Comparison of ENCODE assay signal across 8 cellular contexts in the genomic region with DNA sequence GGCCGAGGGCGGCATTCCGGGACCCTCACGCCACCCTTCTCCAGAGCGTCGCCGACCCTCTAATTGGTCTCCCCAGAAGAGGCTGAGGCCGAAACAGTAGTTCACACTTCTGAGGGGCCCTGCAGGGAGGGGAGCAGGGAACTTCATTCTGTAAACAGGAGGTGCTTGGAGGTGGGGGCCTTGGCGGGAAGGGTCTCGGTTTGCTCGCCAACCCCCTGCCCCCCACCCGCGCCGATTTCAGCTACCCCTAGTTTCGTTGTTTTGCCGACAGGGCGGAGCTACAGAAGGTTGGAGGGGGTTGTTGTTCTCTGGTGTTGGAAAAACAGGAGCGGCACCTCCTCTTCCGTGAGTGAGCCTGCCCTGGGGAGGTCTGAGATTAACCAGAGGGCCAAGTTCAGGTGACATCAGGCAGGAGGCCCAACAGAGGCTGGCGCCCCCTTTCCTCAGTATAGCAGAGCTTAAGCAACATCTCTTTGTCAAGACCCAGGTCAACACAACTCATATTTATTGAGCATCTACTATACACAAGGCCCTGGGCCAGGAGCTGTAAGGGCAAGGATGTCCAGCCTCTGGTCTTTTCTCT. TPM values are rescaled to one million over a fixed set of nuclear protein-coding genes. Genes with fewer than 3 reads are reported as not detected.
DNase-seq lines count a peak whose midpoint lies in the region; ATAC-seq and TF ChIP-seq lines count a peak whose summit lies in the region.

No MANE protein-coding gene starts in this region.

- H3K36me3 Mint-ChIP-seq in Calu3 (ENCODE audit: insufficient read depth, unreplicated experiment) = peaks cover 59% of the 10 kb centered on the region

- peak overlapping the region; percentile 95 for H3K27ac Mint-ChIP-seq in Calu3 (ENCODE audit: unreplicated experiment)

- H3K4me1 ChIP-seq in RWPE2 (ENCODE audit: insufficient read depth, poor library complexity, severe bottlenecking) = peaks cover 4% of the 10 kb centered on the region
- H3K4me1 ChIP-seq in trophoblast cell (ENCODE audit: control insufficient read depth in 1 of 2, insufficient read depth in 2 of 2, low read length in 2 of 2) = peaks cover 12 to 13% of the 10 kb centered on the region in 2 experiments

- H3K9ac ChIP-seq in trophoblast cell (ENCODE audit: low read length) = peak overlapping the region; percentile 3

- H3K4me1 Mint-ChIP-seq in Calu3 (ENCODE audit: low read depth, unreplicated experiment) = peaks cover 24% of the 10 kb centered on the region

- peak overlapping the region; percentile 47 for H2AK5ac ChIP-seq in trophoblast cell (ENCODE audit: low read length)

- peak overlapping the region; percentile 77 for H4K8ac ChIP-seq in trophoblast cell (ENCODE audit: low read depth, low read length)

- peaks cover 14% of the 10 kb centered on the region for H3K79me1 ChIP-seq in trophoblast cell (ENCODE audit: low read length)

- TF ChIP-seq CTCF in Calu3 (IDR thresholded peaks at IDR 0.05; ENCODE audit: unreplicated experiment) (no peak), RWPE2 (IDR thresholded peaks at IDR 0.05; ENCODE audit: poor library complexity, severe bottlenecking) (no peak), fibroblast of villous mesenchyme (IDR thresholded peaks at IDR 0.05; ENCODE audit: insufficient read depth, low read depth, low read length) (no peak)

- H3K14ac ChIP-seq in trophoblast cell (ENCODE audit: low read length) = peak overlapping the region; percentile 80

- H3K23ac ChIP-seq in trophoblast cell (ENCODE audit: low read length) = no peak overlapping the region

- H3K18ac ChIP-seq in trophoblast cell (ENCODE audit: low read length) = peak overlapping the region; percentile 91

- peak overlapping the region; percentile 87 for H3K4ac ChIP-seq in trophoblast cell (ENCODE audit: low read depth, low read length)

- H3K4me3 ChIP-seq in RWPE2 (ENCODE audit: severe bottlenecking) = peak overlapping the region; percentile 57
- H3K4me3 ChIP-seq in fibroblast of villous mesenchyme (ENCODE audit: low read depth, low read length) = peak overlapping the region; percentile 70
- peak overlapping the region; percentile 80 for H3K4me3 ChIP-seq in trophoblast cell (ENCODE audit: low read depth, low read length)

- peak overlapping the region; percentile 86 for H2AFZ ChIP-seq in trophoblast cell (ENCODE audit: insufficient read depth, low read length, poor library complexity)

- peaks cover 22% of the 10 kb centered on the region for H3K79me2 ChIP-seq in trophoblast cell (ENCODE audit: control insufficient read depth, insufficient read depth, low read length, poor library complexity)

- DNase-seq in Calu3 = peak; percentile 55
- DNase-seq in RWPE2 (ENCODE audit: low spot score) = no peak
- DNase-seq in fibroblast of villous mesenchyme (ENCODE audit: low read depth) = no peak
- DNase-seq in trophoblast cell = peak in 1 of 2 donors; percentile 26
- no peak for DNase-seq in DMS 273 (lab: John Stamatoyannopoulos, UW; ENCODE audit: unreplicated experiment)
- DNase-seq in stimulated activated naive CD4-positive, alpha-beta T cell treated with Interleukin-2 at 50 U/mL for 16 hours (lab: John Stamatoyannopoulos, UW) = no peak

- H4K91ac ChIP-seq in trophoblast cell (ENCODE audit: low read depth, low read length) = peak overlapping the region; percentile 56

- no peaks in the 10 kb centered on the region for H3K9me3 Mint-ChIP-seq in Calu3 (ENCODE audit: low read depth, unreplicated experiment)

- peak overlapping the region; percentile 11 for H2BK12ac ChIP-seq in trophoblast cell (ENCODE audit: low read length)

- no peaks in the 10 kb centered on the region for H3K27me3 ChIP-seq in RWPE2 (ENCODE audit: insufficient read depth, poor library complexity, severe bottlenecking)
- H3K27me3 ChIP-seq in trophoblast cell (ENCODE audit: insufficient read depth, low read length) = no peaks in the 10 kb centered on the region

- intact Hi-C loops in Calu3 (cut with micrococcal nuclease; ENCODE audit: unreplicated experiment) = no loop called here

- no TSS peak for BruUV-seq in Calu3 (replicated peaks; lab: Mats Ljungman, UMichigan)

- H3K36me3 ChIP-seq in RWPE2 (ENCODE audit: low read depth) (no peaks in the 10 kb centered on the region), trophoblast cell (ENCODE audit: control insufficient read depth in 1 of 2, insufficient read depth in 2 of 2, low read length in 2 of 2) (peaks cover 6 to 10% of the 10 kb centered on the region in 2 experiments)

- H2BK120ac ChIP-seq in trophoblast cell (ENCODE audit: insufficient read depth, low read length, poor library complexity) = peak overlapping the region; percentile 85

- no CpG with 5 or more reads among the region's 20 CpGs for WGBS in trophoblast cell (ENCODE audit: extremely low coverage, insufficient coverage, insufficient read length)

- peak overlapping the region; percentile 99 for H3K4me3 Mint-ChIP-seq in Calu3 (ENCODE audit: low read depth, unreplicated experiment)

- peak overlapping the region; percentile 98 for H3K4me2 ChIP-seq in trophoblast cell (ENCODE audit: low read length)

- no peaks in the 10 kb centered on the region for H3K27me3 Mint-ChIP-seq in Calu3 (ENCODE audit: unreplicated experiment)

- CTCF ChIA-PET in Calu3 (lab: Charles Lee) = interaction anchor here (0.7 to 1.7 kb wide), 7 partner anchors 10 to 263 kb away, joined by 3 to 6 read pairs (median 3); partner anchors contain the start of genes ORMDL2, PA2G4 and SARNP

- H3K27ac ChIP-seq in RWPE2 (ENCODE audit: poor library complexity, severe bottlenecking) (peak overlapping the region; percentile 72), trophoblast cell (ENCODE audit: low read depth, low read length) (peak overlapping the region; percentile 97)

- peak overlapping the region; percentile 70 for H2BK5ac ChIP-seq in trophoblast cell (ENCODE audit: low read depth, low read length, poor library complexity)

- peak overlapping the region; percentile 75 for H4K12ac ChIP-seq in trophoblast cell (ENCODE audit: low read depth, low read length)

- ATAC-seq in RWPE2 (ENCODE audit: low read depth) = peak; percentile 0; the same call in 1 of the 3 replicates
- ATAC-seq in HG03045 (IDR thresholded peaks at IDR 0.05; ENCODE audit: unreplicated experiment) = no peak
- ATAC-seq in HG03469 (IDR thresholded peaks at IDR 0.05; ENCODE audit: unreplicated experiment) = no peak

- H3K9me3 ChIP-seq in RWPE2 (ENCODE audit: severe bottlenecking) (no peaks in the 10 kb centered on the region), trophoblast cell (ENCODE audit: insufficient read depth, low read depth, low read length) (no peaks in the 10 kb centered on the region)

RNA-seq across cellular contexts. Expression of gene ERBB3, which starts 0.7 kb away (rescaled TPM):
- 170 and 183 TPM in 2 replicates for total RNA-seq in Calu3 (2022)
- 0.32 and 1.7 TPM in 2 replicates for total RNA-seq in fibroblast of villous mesenchyme
- 89.0 and 92.2 TPM in 2 replicates for polyA plus RNA-seq in trophoblast cell (2013)

RNA-seq across cellular contexts. Expression of gene PA2G4, which starts 23.7 kb away (rescaled TPM):
- total RNA-seq in Calu3 (2022) (229 and 233 TPM in 2 replicates), fibroblast of villous mesenchyme (119 and 158 TPM in 2 replicates)
- 131 and 133 TPM in 2 replicates for polyA plus RNA-seq in trophoblast cell (2013)

RNA-seq across cellular contexts. Expression of gene RPL41, which starts 35.8 kb away (rescaled TPM):
- 2,379 and 2,426 TPM in 2 replicates for total RNA-seq in Calu3 (2022)
- total RNA-seq in fibroblast of villous mesenchyme = 1,700 and 3,242 TPM in 2 replicates
- 9,463 and 9,643 TPM in 2 replicates for polyA plus RNA-seq in trophoblast cell (2013)

RNA-seq across cellular contexts. Expression of gene ZC3H10, which starts 37.4 kb away (rescaled TPM):
- total RNA-seq in Calu3 (2022) = 6.6 and 8.2 TPM in 2 replicates
- total RNA-seq in fibroblast of villous mesenchyme = 3.9 and 4.3 TPM in 2 replicates
- polyA plus RNA-seq in trophoblast cell (2013) = 2.0 TPM in 2 replicates

RNA-seq across cellular contexts. Expression of gene RPS26, which starts 38.9 kb away (rescaled TPM):
- total RNA-seq in Calu3 (2022) (50.6 and 50.7 TPM in 2 replicates), fibroblast of villous mesenchyme (197 and 313 TPM in 2 replicates)
- polyA plus RNA-seq in trophoblast cell (2013) = 894 and 933 TPM in 2 replicates

Comparison
In these comparisons a context has a peak if more than half of its experiments do, and no peak if none do; other contexts are left out.
1. RNA of gene ERBB3, which starts 0.7 kb away (total RNA-seq): 170 to 183 TPM in Calu3; 0.32 to 1.7 TPM in fibroblast of villous mesenchyme; every median in the first group is over 10 times any median in the second.
2. Peak in every context shown above with its lines, with median percentiles within 50 percentile points of each other: H3K4me3 ChIP-seq.